In the genomic region with DNA sequence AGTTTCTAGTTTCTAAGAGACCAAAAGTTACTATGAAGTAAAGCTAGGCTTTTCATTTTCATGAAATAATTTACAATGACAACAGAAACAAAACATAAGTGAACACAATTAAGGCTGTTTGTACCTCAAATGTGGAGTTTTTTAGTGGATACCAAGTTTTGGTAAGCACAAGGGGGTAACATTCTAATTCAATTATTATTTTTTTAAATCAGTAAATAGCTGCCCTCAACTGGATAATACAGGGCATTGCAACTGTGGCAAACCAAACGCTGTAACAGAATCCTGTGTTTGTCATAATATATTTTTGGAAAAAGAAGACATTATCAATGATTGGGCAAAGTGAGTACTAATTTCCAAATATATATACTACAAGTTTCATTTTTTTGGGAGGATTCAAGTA, we compare ENCODE assay signal across 9 cellular contexts.
A peak's percentile ranks its signal among the peaks of the same experiment; 100 is the strongest.
DNase-seq lines count a peak whose midpoint lies in the region; ATAC-seq and TF ChIP-seq lines count a peak whose summit lies in the region.
"Had no signal": no experiment of that assay in that cellular context is flagged by ENCODE, and none has a peak within 500 bp of the region (broad histone marks: within the 10 kb centered on the region; RNA-seq: fewer than 3 reads in every experiment).

No MANE protein-coding gene starts in this region.

- H3K14ac ChIP-seq in mesenchymal stem cell (ENCODE audit: low read length in 2 of 2): no peak overlapping the region

- H3K79me1 ChIP-seq in mesenchymal stem cell (replicated peaks; ENCODE audit: low read length, poor library complexity, severe bottlenecking): peaks cover 1% of the 10 kb centered on the region

- peak; percentile 21 for TF ChIP-seq CTCF in CD14-positive monocyte (IDR thresholded peaks at IDR 0.05)
- TF ChIP-seq CTCF in brain (conservative IDR thresholded peaks at IDR 0.05): peak; percentile 42 to 79

- H3K4me3 Mint-ChIP-seq in CD14-positive monocyte (no peak overlapping the region), brain (no peak overlapping the region)

- H3K4me1 ChIP-seq in mesenchymal stem cell (ENCODE audit: control insufficient read depth, insufficient read depth, low read depth, low read length): no peaks in the 10 kb centered on the region
- H3K4me1 ChIP-seq: SJCRH30 had no signal

- H3K36me3 Mint-ChIP-seq in CD14-positive monocyte: peaks cover 2 to 3% of the 10 kb centered on the region in 2 donors
- no peaks in the 10 kb centered on the region for H3K36me3 Mint-ChIP-seq in brain

- no peak overlapping the region for H2BK15ac ChIP-seq in mesenchymal stem cell (ENCODE audit: low read depth, poor library complexity, severe bottlenecking)

- H4K8ac ChIP-seq in mesenchymal stem cell (ENCODE audit: low read length): no peak overlapping the region

- no peak overlapping the region for H3K27ac ChIP-seq in mesenchymal stem cell (ENCODE audit: low read length, poor library complexity, severe bottlenecking)
- H3K27ac ChIP-seq: SJCRH30 had no signal

- H3K27ac Mint-ChIP-seq in CD14-positive monocyte (peak overlapping the region in 1 of 7 donors; percentile 8), brain (no peak overlapping the region)

- 100% methylated on average over 1 of the region's 1 CpG for whole genome bisulfite sequencing in mesenchymal stem cell

- no peak overlapping the region for H2BK12ac ChIP-seq in mesenchymal stem cell (ENCODE audit: low read length in 2 of 2)

- intact Hi-C loops in CD14-positive monocyte (cut with micrococcal nuclease): no loop called here

- H3K27me3 ChIP-seq in mesenchymal stem cell (ENCODE audit: control insufficient read depth in 1 of 2, insufficient read depth in 1 of 2, low read length in 2 of 2): no peaks in the 10 kb centered on the region
- H3K27me3 ChIP-seq: SJCRH30 had no signal

- H2AK5ac ChIP-seq in mesenchymal stem cell (ENCODE audit: low read length, severe bottlenecking): no peak overlapping the region

- DNase-seq in CD14-positive monocyte (ENCODE audit: low spot score) (no peak), HT-29 (ENCODE audit: low spot score) (peak; percentile 14), mesenchymal stem cell (peak; percentile 33), SK-N-DZ (ENCODE audit: low spot score) (no peak)
- no peak for DNase-seq in activated CD8-positive, alpha-beta memory T cell treated with anti-CD3 and anti-CD28 coated beads, Interleukin-2, amount 50 U/mL, for 4 hours

- H3K4ac ChIP-seq in mesenchymal stem cell (ENCODE audit: low read depth in 1 of 2, low read length in 2 of 2): no peak overlapping the region

- no peak overlapping the region for H2BK120ac ChIP-seq in mesenchymal stem cell (ENCODE audit: low read depth, low read length)

- ATAC-seq in HG03565 (IDR thresholded peaks at IDR 0.05; ENCODE audit: unreplicated experiment): no peak
- no peak for ATAC-seq in GM19328 (IDR thresholded peaks at IDR 0.05; ENCODE audit: unreplicated experiment)

- no peaks in the 10 kb centered on the region for H3K9me3 Mint-ChIP-seq in CD14-positive monocyte
- no peaks in the 10 kb centered on the region for H3K9me3 Mint-ChIP-seq in brain

- H3K27me3 Mint-ChIP-seq in CD14-positive monocyte (ENCODE audit: low read depth in 3 of 3): no peaks in the 10 kb centered on the region
- no peaks in the 10 kb centered on the region for H3K27me3 Mint-ChIP-seq in brain

- no peak overlapping the region for H3K4me2 ChIP-seq in mesenchymal stem cell (ENCODE audit: low read length, poor library complexity, severe bottlenecking)

- no peak overlapping the region for H3K23ac ChIP-seq in mesenchymal stem cell (ENCODE audit: low read length in 2 of 2)

- peaks cover 6% of the 10 kb centered on the region for H3K4me1 Mint-ChIP-seq in CD14-positive monocyte
- peaks cover 23% of the 10 kb centered on the region for H3K4me1 Mint-ChIP-seq in brain

- peak overlapping the region; percentile 72 for H3K9ac ChIP-seq in mesenchymal stem cell (ENCODE audit: low read length)

- no peak overlapping the region for H4K91ac ChIP-seq in mesenchymal stem cell (ENCODE audit: low read length)

- no peak overlapping the region for H3K18ac ChIP-seq in mesenchymal stem cell (ENCODE audit: low read depth in 1 of 2, low read length in 2 of 2)

- no peaks in the 10 kb centered on the region for H3K36me3 ChIP-seq in mesenchymal stem cell (ENCODE audit: control insufficient read depth in 1 of 2, insufficient read depth in 2 of 2, low read depth in 1 of 2, low read length in 2 of 2)
- H3K36me3 ChIP-seq: SJCRH30 had no signal

- no peak overlapping the region for H3K4me3 ChIP-seq in mesenchymal stem cell (ENCODE audit: insufficient read depth in 1 of 2, low read depth in 1 of 2, low read length in 2 of 2)
- H3K4me3 ChIP-seq: SJCRH30 had no signal

- no peak overlapping the region for H2AFZ ChIP-seq in mesenchymal stem cell (ENCODE audit: low read depth, low read length)

- no peaks in the 10 kb centered on the region for H3K9me3 ChIP-seq in mesenchymal stem cell (ENCODE audit: control insufficient read depth, low read length)
- H3K9me3 ChIP-seq: SJCRH30 had no signal

- no peak overlapping the region for H2BK5ac ChIP-seq in mesenchymal stem cell (ENCODE audit: low read depth, low read length, poor library complexity, severe bottlenecking)

Comparison
In these comparisons a context has a peak if more than half of its experiments do, and no peak if none do; other contexts are left out.
1. DNase-seq: peak in HT-29 (single experiment) and mesenchymal stem cell (single experiment); none in CD14-positive monocyte (single experiment), SK-N-DZ (single experiment) and activated CD8-positive, alpha-beta memory T cell treated with anti-CD3 and anti-CD28 coated beads, Interleukin-2, amount 50 U/mL, for 4 hours (single experiment).